18 cellular contexts compared by ENCODE assay signal in genomic region chr4:8009710-8010534, GRCh38.
DNase-seq lines count a peak whose midpoint lies in the region; ATAC-seq and TF ChIP-seq lines count a peak whose summit lies in the region.
"Had no signal": no experiment of that assay in that cellular context is flagged by ENCODE, and none has a peak within 500 bp of the region (broad histone marks: within the 10 kb centered on the region; RNA-seq: fewer than 3 reads in every experiment).

No MANE protein-coding gene starts in this region.

- no peaks in the 10 kb centered on the region for H3K36me3 Mint-ChIP-seq in activated naive CD4-positive, alpha-beta T cell treated with anti-CD3 and anti-CD28 coated beads, Interleukin-2, amount 10 ng/mL, durations not matched to agents 7 days and 5 days
- no peaks in the 10 kb centered on the region for H3K36me3 Mint-ChIP-seq in activated T-cell treated with anti-CD3 and anti-CD28 coated beads, Interleukin-2, amount 50 U/mL, for 4 hours (ENCODE audit: insufficient read depth)
- H3K36me3 Mint-ChIP-seq: activated naive CD8-positive, alpha-beta T cell treated with anti-CD3 and anti-CD28 coated beads, Interleukin-2, amount 10 ng/mL, durations not matched to agents 7 days and 5 days had no signal

- H3K4me3 Mint-ChIP-seq in activated naive CD4-positive, alpha-beta T cell treated with anti-CD3 and anti-CD28 coated beads, Interleukin-2, amount 10 ng/mL, durations not matched to agents 7 days and 5 days: no peak overlapping the region
- no peak overlapping the region for H3K4me3 Mint-ChIP-seq in activated T-cell treated with anti-CD3 and anti-CD28 coated beads, Interleukin-2, amount 50 U/mL, for 4 hours
- H3K4me3 Mint-ChIP-seq: activated CD4-positive, alpha-beta T cell treated with anti-CD3 and anti-CD28 coated beads, Interleukin-2, amount 10 ng/mL, durations not matched to agents 7 days and 5 days; activated naive CD8-positive, alpha-beta T cell treated with anti-CD3 and anti-CD28 coated beads, Interleukin-2, amount 10 ng/mL, durations not matched to agents 7 days and 5 days; effector memory CD8-positive, alpha-beta T cell had no signal

- H3K4me3 ChIP-seq in BE2C (ENCODE audit: low read depth, low read length) (peak overlapping the region; percentile 40), endocrine pancreas (ENCODE audit: control insufficient read depth, insufficient read depth, low read length) (peak overlapping the region; percentile 26), neuron (ENCODE audit: low read length) (peak overlapping the region; percentile 0)
- H3K4me3 ChIP-seq: GM23248, left ventricle myocardium inferior, PC-9, SK-N-MC had no signal

- DNase-seq in BE2C: no peak
- DNase-seq in NCI-H146 treated with DMSO at 0.1 percent for 48 hours (lab: John Stamatoyannopoulos, UW; ENCODE audit: unreplicated experiment): peak; percentile 71
- DNase-seq in T-helper 9 cell: no peak
- DNase-seq in activated naive CD4-positive, alpha-beta T cell treated with anti-CD3 and anti-CD28 coated beads, Interleukin-2, amount 10 ng/mL, durations not matched to agents 7 days and 5 days: no peak
- DNase-seq in LoVo (ENCODE audit: low spot score): no peak
- DNase-seq in activated T-cell treated with anti-CD3 and anti-CD28 coated beads, Interleukin-2, amount 50 U/mL, for 4 hours: no peak
- DNase-seq: activated CD4-positive, alpha-beta T cell treated with anti-CD3 and anti-CD28 coated beads, Interleukin-2, amount 10 ng/mL, durations not matched to agents 7 days and 5 days; activated naive CD8-positive, alpha-beta T cell treated with anti-CD3 and anti-CD28 coated beads, Interleukin-2, amount 10 ng/mL, durations not matched to agents 7 days and 5 days; central memory CD4-positive, alpha-beta T cell; effector memory CD8-positive, alpha-beta T cell; GDM1; GM23248; left ventricle myocardium inferior; PC-9 had no signal

- no peak for TF ChIP-seq CTCF in BE2C (IDR thresholded peaks at IDR 0.05; ENCODE audit: low read depth, low read length)

- ATAC-seq in activated T-cell treated with anti-CD3 and anti-CD28 coated beads, Interleukin-2, amount 50 U/mL, for 4 hours: no peak
- ATAC-seq: effector memory CD8-positive, alpha-beta T cell had no signal

- CTCF ChIA-PET in activated naive CD4-positive, alpha-beta T cell treated with anti-CD3 and anti-CD28 coated beads, Interleukin-2, amount 10 ng/mL, durations not matched to agents 7 days and 5 days (lab: Charles Lee): no interaction called here

- no peak overlapping the region for H3K9ac ChIP-seq in endocrine pancreas (ENCODE audit: control insufficient read depth, insufficient read depth, low read length)
- H3K9ac ChIP-seq: GM23248, KMS-11 had no signal

- H3K27ac Mint-ChIP-seq in activated naive CD4-positive, alpha-beta T cell treated with anti-CD3 and anti-CD28 coated beads, Interleukin-2, amount 10 ng/mL, durations not matched to agents 7 days and 5 days: no peak overlapping the region
- H3K27ac Mint-ChIP-seq: activated CD4-positive, alpha-beta T cell treated with anti-CD3 and anti-CD28 coated beads, Interleukin-2, amount 10 ng/mL, durations not matched to agents 7 days and 5 days; activated naive CD8-positive, alpha-beta T cell treated with anti-CD3 and anti-CD28 coated beads, Interleukin-2, amount 10 ng/mL, durations not matched to agents 7 days and 5 days; effector memory CD8-positive, alpha-beta T cell had no signal

- H3K9me3 ChIP-seq in BE2C: no peaks in the 10 kb centered on the region
- no peaks in the 10 kb centered on the region for H3K9me3 ChIP-seq in endocrine pancreas (ENCODE audit: control insufficient read depth, low read length)
- no peaks in the 10 kb centered on the region for H3K9me3 ChIP-seq in neuron (ENCODE audit: low read length)
- H3K9me3 ChIP-seq: left ventricle myocardium inferior had no signal

- H3K36me3 ChIP-seq in BE2C: no peaks in the 10 kb centered on the region; the same call in 1 of the 2 replicates
- H3K36me3 ChIP-seq in endocrine pancreas (ENCODE audit: control insufficient read depth, insufficient read depth, low read length): no peaks in the 10 kb centered on the region
- no peaks in the 10 kb centered on the region for H3K36me3 ChIP-seq in neuron (ENCODE audit: insufficient read depth, low read length)

- H2AFZ ChIP-seq in neuron (ENCODE audit: low read depth, low read length): peak overlapping the region; percentile 27
- H2AFZ ChIP-seq: GM23248, PC-9 had no signal

- H3K27me3 ChIP-seq in BE2C: no peaks in the 10 kb centered on the region
- H3K27me3 ChIP-seq in endocrine pancreas (ENCODE audit: control insufficient read depth, insufficient read depth, low read length): no peaks in the 10 kb centered on the region
- no peaks in the 10 kb centered on the region for H3K27me3 ChIP-seq in neuron (ENCODE audit: insufficient read depth, low read length)

- H3K4me1 ChIP-seq in BE2C (peaks cover 27% of the 10 kb centered on the region), endocrine pancreas (ENCODE audit: control insufficient read depth, insufficient read depth, low read length) (peaks cover 6% of the 10 kb centered on the region), neuron (ENCODE audit: insufficient read depth, low read length) (peaks cover 17% of the 10 kb centered on the region)
- H3K4me1 ChIP-seq: left ventricle myocardium inferior had no signal

- H3K27me3 Mint-ChIP-seq in activated naive CD4-positive, alpha-beta T cell treated with anti-CD3 and anti-CD28 coated beads, Interleukin-2, amount 10 ng/mL, durations not matched to agents 7 days and 5 days: peaks cover 17% of the 10 kb centered on the region
- H3K27me3 Mint-ChIP-seq in activated T-cell treated with anti-CD3 and anti-CD28 coated beads, Interleukin-2, amount 50 U/mL, for 4 hours (ENCODE audit: low read depth): no peaks in the 10 kb centered on the region
- H3K27me3 Mint-ChIP-seq: activated CD4-positive, alpha-beta T cell treated with anti-CD3 and anti-CD28 coated beads, Interleukin-2, amount 10 ng/mL, durations not matched to agents 7 days and 5 days; effector memory CD8-positive, alpha-beta T cell had no signal

- no peaks in the 10 kb centered on the region for H3K4me1 Mint-ChIP-seq in activated naive CD4-positive, alpha-beta T cell treated with anti-CD3 and anti-CD28 coated beads, Interleukin-2, amount 10 ng/mL, durations not matched to agents 7 days and 5 days
- H3K4me1 Mint-ChIP-seq in activated T-cell treated with anti-CD3 and anti-CD28 coated beads, Interleukin-2, amount 50 U/mL, for 4 hours (ENCODE audit: low read depth): no peaks in the 10 kb centered on the region
- H3K4me1 Mint-ChIP-seq: activated CD4-positive, alpha-beta T cell treated with anti-CD3 and anti-CD28 coated beads, Interleukin-2, amount 10 ng/mL, durations not matched to agents 7 days and 5 days; activated naive CD8-positive, alpha-beta T cell treated with anti-CD3 and anti-CD28 coated beads, Interleukin-2, amount 10 ng/mL, durations not matched to agents 7 days and 5 days had no signal

- H3K9me3 Mint-ChIP-seq in activated naive CD4-positive, alpha-beta T cell treated with anti-CD3 and anti-CD28 coated beads, Interleukin-2, amount 10 ng/mL, durations not matched to agents 7 days and 5 days: no peaks in the 10 kb centered on the region
- no peaks in the 10 kb centered on the region for H3K9me3 Mint-ChIP-seq in activated T-cell treated with anti-CD3 and anti-CD28 coated beads, Interleukin-2, amount 50 U/mL, for 4 hours
- H3K9me3 Mint-ChIP-seq: activated CD4-positive, alpha-beta T cell treated with anti-CD3 and anti-CD28 coated beads, Interleukin-2, amount 10 ng/mL, durations not matched to agents 7 days and 5 days; activated naive CD8-positive, alpha-beta T cell treated with anti-CD3 and anti-CD28 coated beads, Interleukin-2, amount 10 ng/mL, durations not matched to agents 7 days and 5 days; effector memory CD8-positive, alpha-beta T cell had no signal
